8 cellular contexts compared by ENCODE assay signal in the genomic region with DNA sequence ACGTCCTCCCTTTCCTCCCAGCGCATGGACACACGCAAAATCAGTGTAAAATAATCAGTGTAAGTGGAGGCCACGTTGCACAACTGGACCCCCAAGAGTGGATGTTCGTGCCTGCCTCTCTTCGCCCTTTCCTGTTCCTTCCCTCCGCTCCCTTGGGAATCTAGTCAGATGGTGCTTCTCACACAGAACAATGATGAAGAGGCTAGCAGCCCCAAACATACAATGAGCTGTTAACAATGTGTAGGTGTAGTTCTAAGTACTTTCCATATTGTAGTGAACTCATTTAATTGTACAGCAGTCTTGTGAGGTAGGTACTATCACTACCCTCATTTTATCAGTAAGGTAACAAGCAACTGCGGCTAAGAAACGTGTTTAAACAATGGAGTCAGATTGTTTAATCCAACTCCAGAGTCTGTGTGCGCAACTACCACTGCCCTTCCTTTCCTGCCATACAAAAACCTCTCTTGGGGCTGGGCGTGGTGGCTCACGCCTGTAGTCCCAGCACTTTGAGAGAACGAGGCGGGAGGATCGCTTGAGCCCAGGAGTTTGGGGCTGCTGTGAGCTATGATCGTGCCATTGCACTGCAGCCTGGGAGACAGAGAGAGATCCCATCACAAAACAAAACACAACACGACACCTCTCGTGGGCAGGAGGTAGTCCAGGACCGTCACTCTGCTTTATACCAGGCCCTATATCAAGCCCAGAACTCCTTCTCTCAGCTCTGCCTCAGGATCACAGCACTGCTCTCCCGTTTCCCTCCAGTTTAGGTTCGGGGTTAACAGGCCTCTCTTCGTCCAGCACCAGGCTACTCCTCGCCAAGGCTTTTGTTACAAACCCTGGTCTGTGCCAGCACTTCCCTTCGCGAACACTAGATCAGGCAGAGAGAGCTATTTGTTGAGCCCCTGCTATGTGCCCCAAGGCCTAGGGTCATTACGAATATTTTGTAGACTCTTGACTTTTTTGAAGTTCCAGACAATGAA. TPM values are rescaled to one million over a fixed set of nuclear protein-coding genes. Genes with fewer than 3 reads are reported as not detected.
DNase-seq lines count a peak whose midpoint lies in the region; ATAC-seq and TF ChIP-seq lines count a peak whose summit lies in the region.

No MANE protein-coding gene starts in this region.

- peaks cover 36% of the 10 kb centered on the region for H3K27me3 Mint-ChIP-seq in T-helper 17 cell
- H3K27me3 Mint-ChIP-seq in neural crest cell (ENCODE audit: low read depth) = no peaks in the 10 kb centered on the region

- DNase-seq in GM13976 (ENCODE audit: low spot score) (peak; percentile 36), T-helper 17 cell (no peak), fibroblast of pulmonary artery (ENCODE audit: low read depth) (peak; percentile 82), neural crest cell (ENCODE audit: low read depth, low spot score) (no peak), AML-193 (lab: John Stamatoyannopoulos, UW) (no peak)

- no peaks in the 10 kb centered on the region for H3K9me3 ChIP-seq in T-helper 17 cell (ENCODE audit: control insufficient read depth, low read length, poor library complexity, severe bottlenecking)

- no peak for TF ChIP-seq CTCF in 22Rv1 (IDR thresholded peaks at IDR 0.05)
- no peak for TF ChIP-seq CTCF in GM13976 (IDR thresholded peaks at IDR 0.05; ENCODE audit: borderline replicate concordance, control extremely low read depth, extremely low read depth, insufficient read depth, missing control alignments)
- TF ChIP-seq CTCF in fibroblast of pulmonary artery (IDR thresholded peaks at IDR 0.05; ENCODE audit: low read length, missing control alignments) = no peak
- TF ChIP-seq CTCF in neural crest cell (conservative IDR thresholded peaks at IDR 0.05) = no peak

- H3K9me3 Mint-ChIP-seq in neural crest cell = no peaks in the 10 kb centered on the region

- H3K27ac Mint-ChIP-seq in T-helper 17 cell = no peak overlapping the region
- H3K27ac Mint-ChIP-seq in neural crest cell (ENCODE audit: unreplicated experiment) = peak overlapping the region; percentile 53

- H3K36me3 Mint-ChIP-seq in T-helper 17 cell (ENCODE audit: low read depth) (peaks cover 3% of the 10 kb centered on the region), neural crest cell (ENCODE audit: low read depth) (peaks cover 3% of the 10 kb centered on the region)

- peaks cover 3% of the 10 kb centered on the region for H3K4me1 Mint-ChIP-seq in T-helper 17 cell
- H3K4me1 Mint-ChIP-seq in neural crest cell = peaks cover 21% of the 10 kb centered on the region

- no peak for ATAC-seq in T-helper 17 cell
- ATAC-seq in GM19328 (IDR thresholded peaks at IDR 0.05; ENCODE audit: unreplicated experiment) = no peak
- no peak for ATAC-seq in GM21786 (IDR thresholded peaks at IDR 0.05; ENCODE audit: unreplicated experiment)

- peak overlapping the region; percentile 86 for H3K4me3 Mint-ChIP-seq in T-helper 17 cell
- H3K4me3 Mint-ChIP-seq in neural crest cell = peak overlapping the region; percentile 88

- in situ Hi-C loops in GM13976 (cut with MboI; ENCODE audit: low sequenced_read_pairs, unreplicated experiment) = no loop called here

- H3K27ac ChIP-seq in 22Rv1 = peak overlapping the region; percentile 58; the same call in 1 of the 2 replicates

- H3K4me3 ChIP-seq in fibroblast of pulmonary artery (replicated peaks; ENCODE audit: low read depth, low read length) = peak overlapping the region; percentile 70

RNA-seq across cellular contexts. Expression of a gene that starts 1.1 kb away (rescaled TPM):
- total RNA-seq in T-helper 17 cell (under 1 TPM in 1 of 2 donors, not detected in 1; 0.42 TPM), neural crest cell (78.0 and 85.6 TPM in 2 replicates)

Comparison
In these comparisons a context has a peak if more than half of its experiments do, and no peak if none do; other contexts are left out.
1. DNase-seq: peak in GM13976 (single experiment) and fibroblast of pulmonary artery (single experiment); none in T-helper 17 cell (0 of 3), neural crest cell (single experiment) and AML-193 (0 of 2).
2. RNA of a gene that starts 1.1 kb away (total RNA-seq): 78.0 to 85.6 TPM in neural crest cell; 0.42 TPM in T-helper 17 cell; every median in the first group is over 10 times any median in the second.